In the genomic region with DNA sequence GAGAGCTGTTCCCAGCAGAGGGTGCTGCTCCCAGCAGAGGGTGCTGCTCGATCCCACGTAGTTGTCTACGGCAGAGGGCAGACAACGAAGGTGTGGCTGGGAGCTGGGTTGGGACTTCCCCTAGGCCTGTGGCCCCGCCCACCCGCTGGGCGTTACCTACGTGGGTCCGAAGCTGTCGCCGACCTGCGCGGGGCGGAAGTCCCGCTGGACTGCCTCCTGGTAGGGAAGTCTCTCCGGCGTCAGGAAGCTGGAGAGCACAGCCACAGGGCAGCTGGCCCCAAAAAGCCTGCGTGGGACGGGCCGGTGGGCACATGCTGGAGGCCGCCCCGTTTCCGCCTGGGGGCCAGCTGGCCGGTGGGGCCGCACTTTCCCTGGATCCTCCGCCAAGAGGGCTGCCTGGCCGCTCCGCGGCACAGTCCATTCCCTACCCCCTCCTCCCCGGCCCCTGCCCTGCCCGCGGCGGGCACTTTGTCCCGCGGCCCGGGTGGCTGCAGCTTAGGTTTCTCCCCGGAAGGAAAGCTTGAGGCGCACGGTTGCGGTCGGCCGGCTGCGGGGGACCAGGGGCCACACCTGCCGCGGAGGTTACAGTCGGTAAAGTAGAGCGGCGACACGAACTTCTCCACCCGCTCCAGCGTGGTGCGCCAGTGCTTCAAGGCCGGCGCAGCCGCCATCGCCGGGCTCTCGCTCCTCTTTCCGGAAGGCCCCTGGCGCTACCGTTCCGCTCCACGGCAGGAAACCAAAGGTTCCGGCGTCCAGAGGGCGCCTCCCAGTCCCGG, we compare ENCODE assay signal across 8 cellular contexts. TPM values are rescaled to one million over a fixed set of nuclear protein-coding genes. Genes with fewer than 3 reads are reported as not detected.
DNase-seq lines count a peak whose midpoint lies in the region; ATAC-seq and TF ChIP-seq lines count a peak whose summit lies in the region.

A gene (minus strand): TSS at position 695 of the 776 bp plus-strand sequence. CDS start 24 bp downstream, at position 671.

- peaks cover 23% of the 10 kb centered on the region for H3K4me1 Mint-ChIP-seq in chondrocyte (ENCODE audit: low read depth)

- CTCF ChIA-PET in BJ (lab: Yijun Ruan, JAX) = interaction anchor here (0.6 to 3.3 kb wide), 22 partner anchors 9 to 444 kb away, joined by 3 to 19 read pairs (median 5); a partner anchor contains a TSS

- peaks cover 24% of the 10 kb centered on the region for H3K36me3 ChIP-seq in BJ (ENCODE audit: control insufficient read depth, insufficient read depth, low read length)
- H3K36me3 ChIP-seq in kidney epithelial cell (ENCODE audit: control insufficient read depth, insufficient read depth, low read length) = peaks cover 3% of the 10 kb centered on the region

- peaks cover 4% of the 10 kb centered on the region for H3K36me3 Mint-ChIP-seq in chondrocyte (ENCODE audit: low read depth)

- TF ChIP-seq CTCF in BJ (IDR thresholded peaks at IDR 0.05; ENCODE audit: insufficient read depth, low read depth, low read length) (peak; percentile 77), chondrocyte (IDR thresholded peaks at IDR 0.05) (peak; percentile 86), kidney epithelial cell (IDR thresholded peaks at IDR 0.05; ENCODE audit: insufficient read depth, low read length, poor library complexity, severe bottlenecking) (peak; percentile 89)

- peak within 1 kb of the TSS; percentile 85 for H3K4me3 Mint-ChIP-seq in chondrocyte (ENCODE audit: unreplicated experiment)

- no peaks in the 10 kb centered on the region for H3K27me3 Mint-ChIP-seq in chondrocyte (ENCODE audit: low read depth)

- H3K27ac Mint-ChIP-seq in chondrocyte (ENCODE audit: unreplicated experiment) = peak within 1 kb of the TSS; percentile 95

- no peaks in the 10 kb centered on the region for H3K27me3 ChIP-seq in BJ (ENCODE audit: control insufficient read depth, insufficient read depth, low read length)
- H3K27me3 ChIP-seq in kidney epithelial cell (ENCODE audit: control insufficient read depth, insufficient read depth, low read length) = no peaks in the 10 kb centered on the region

- ATAC-seq in HG03442 (IDR thresholded peaks at IDR 0.05; ENCODE audit: unreplicated experiment) = peak; percentile 83

- peak within 1 kb of the TSS; percentile 87 for H3K4me3 ChIP-seq in BJ (ENCODE audit: low read depth, low read length)
- peak within 1 kb of the TSS; percentile 83 for H3K4me3 ChIP-seq in kidney epithelial cell (ENCODE audit: low read depth, low read length)

- DNase-seq in BJ (ENCODE audit: low read depth) (peak; percentile 75), GM19238 (ENCODE audit: insufficient read length, low spot score) (peak; percentile 92), NCI-H510A treated with DMSO at 0.1 percent for 48 hours (lab: John Stamatoyannopoulos, UW) (peak; percentile 94), chondrocyte (ENCODE audit: low spot score) (peak; percentile 98), kidney epithelial cell (ENCODE audit: low read depth) (peak; percentile 92)
- DNase-seq in activated CD4-positive, alpha-beta T cell treated with anti-CD3 and anti-CD28 coated beads for 24 hours (ENCODE audit: low read depth in 2 of 2) = peak; percentile 86 to 94
- DNase-seq in stimulated activated CD4-positive, alpha-beta T cell treated with anti-CD3 and anti-CD28 coated beads, Interleukin-15, amount 100 ng/mL, for 48 hours (ENCODE audit: low read depth in 2 of 2) = peak; percentile 90 to 92

- H3K9me3 Mint-ChIP-seq in chondrocyte (ENCODE audit: low read depth) = no peaks in the 10 kb centered on the region

- POLR2A ChIA-PET in BJ (lab: Charles Lee) = interaction anchor here (0.9 to 1.1 kb wide), 2 partner anchors 82 to 87 kb away, joined by 5 to 6 read pairs; no protein-coding TSS in a partner anchor

RNA-seq across cellular contexts. Expression of the gene that starts here (rescaled TPM):
- polyA plus RNA-seq in BJ (2011; rRNA removed) = 42.5 and 82.5 TPM in 2 replicates
- 57.2 and 63.1 TPM in 2 replicates for polyA minus RNA-seq in BJ (2011; rRNA and poly(A)+ RNA removed)
- total RNA-seq in chondrocyte = 105 to 158 TPM (median 109 TPM) in 3 replicates
- total RNA-seq in kidney epithelial cell = 109 and 141 TPM in 2 replicates

Comparison
In these comparisons a context has a peak if more than half of its experiments do, and no peak if none do; other contexts are left out.
1. Peak in every context shown above with its lines: DNase-seq, ATAC-seq and H3K4me3 ChIP-seq.